Comparison of ENCODE assay signal across 1 cellular context in genomic region chr4:13647012-13647411, GRCh38.
TF ChIP-seq lines count a peak whose summit lies in the region.

No MANE protein-coding gene starts in this region.

TF ChIP-seq in H1, 55 proteins besides CTCF, POLR2A, EP300 and RAD21 (continued from another document):
- TF ChIP-seq CHD7 (IDR thresholded peaks at IDR 0.05; ENCODE audit: insufficient replicate concordance, low read length) = no peak
- no peak for TF ChIP-seq ASH2L (IDR thresholded peaks at IDR 0.05; ENCODE audit: low read length)
- no peak for TF ChIP-seq TEAD4 (IDR thresholded peaks at IDR 0.05; ENCODE audit: low read depth, low read length)
- no peak for TF ChIP-seq TAF7 (optimal IDR thresholded peaks at IDR 0.05; ENCODE audit: borderline replicate concordance, low read depth, low read length)
- no peak for TF ChIP-seq ZNF274 (IDR thresholded peaks at IDR 0.05; ENCODE audit: borderline replicate concordance, extremely low read depth, low read length)
- TF ChIP-seq ATF3 (IDR thresholded peaks at IDR 0.05; ENCODE audit: insufficient read depth, low read depth, low read length) = no peak
- no peak for TF ChIP-seq JUND (IDR thresholded peaks at IDR 0.05; ENCODE audit: low read length)
- no peak for TF ChIP-seq CHD1 (IDR thresholded peaks at IDR 0.05; ENCODE audit: low read depth, low read length)
- no peak for TF ChIP-seq JUN (IDR thresholded peaks at IDR 0.05; ENCODE audit: low read depth, low read length)
- no peak for TF ChIP-seq GABPA (IDR thresholded peaks at IDR 0.05; ENCODE audit: borderline replicate concordance, insufficient read depth, low read length)
- no peak for TF ChIP-seq BRCA1 (IDR thresholded peaks at IDR 0.05; ENCODE audit: low read depth, low read length)
- TF ChIP-seq MAX (IDR thresholded peaks at IDR 0.05) = no peak
- no peak for TF ChIP-seq POLR2AphosphoS5 (IDR thresholded peaks at IDR 0.05; ENCODE audit: low read depth, low read length)
- TF ChIP-seq GTF2F1 (IDR thresholded peaks at IDR 0.05; ENCODE audit: borderline replicate concordance, low read depth, low read length) = no peak
- TF ChIP-seq USF2 (IDR thresholded peaks at IDR 0.05; ENCODE audit: low read length) = no peak
